ENCODE assay signal across 1 cellular context in the genomic region with DNA sequence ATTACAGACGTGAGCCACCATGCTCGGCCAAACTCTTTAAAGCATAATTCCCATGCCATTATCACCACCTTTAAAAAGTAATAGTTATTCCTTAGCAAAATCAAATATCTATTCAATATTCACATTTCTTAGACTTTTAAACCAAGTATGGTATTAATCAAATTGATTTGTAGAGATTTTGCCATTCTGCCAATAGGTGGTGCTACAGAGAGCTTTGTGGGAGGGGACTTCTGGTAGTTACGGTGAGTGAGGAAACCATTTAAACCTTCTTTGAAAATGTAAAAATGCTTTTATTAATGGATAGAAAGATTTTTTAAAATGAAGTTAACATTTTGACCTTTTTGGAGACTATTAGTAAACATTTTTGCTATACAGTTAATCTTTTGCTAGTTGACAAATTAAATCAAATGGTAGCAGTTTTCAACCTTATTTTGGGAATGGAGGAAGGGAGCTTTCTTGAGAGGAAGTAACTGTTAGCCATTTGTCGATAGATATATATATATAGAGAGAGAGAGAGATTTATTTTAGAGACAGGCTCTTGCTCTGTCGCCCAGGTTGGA.
TF ChIP-seq lines count a peak whose summit lies in the region.

No MANE protein-coding gene starts in this region.

TF ChIP-seq in IMR-90, 13 proteins besides CTCF, POLR2A, EP300 and RAD21 (continued from another document):
- TF ChIP-seq MAFK (IDR thresholded peaks at IDR 0.05; ENCODE audit: low read depth, low read length) (no peak), MXI1 (IDR thresholded peaks at IDR 0.05; ENCODE audit: borderline replicate concordance, low read depth, low read length) (no peak), RFX5 (IDR thresholded peaks at IDR 0.05; ENCODE audit: low read depth, low read length) (no peak), RCOR1 (IDR thresholded peaks at IDR 0.05; ENCODE audit: insufficient replicate concordance, low read length) (no peak), FOS (IDR thresholded peaks at IDR 0.05; ENCODE audit: low read depth, low read length) (no peak)
